1 cellular context compared by ENCODE assay signal in genomic region chr12:106096376-106096775, GRCh38.
TF ChIP-seq lines count a peak whose summit lies in the region.

No MANE protein-coding gene starts in this region.

TF ChIP-seq in A549, 52 proteins besides CTCF, POLR2A, EP300 and RAD21 (continued from another document):
- no peak for TF ChIP-seq BCL3 (IDR thresholded peaks at IDR 0.05)
